In genomic region chr18:68121308-68121707, GRCh38 we compare ENCODE assay signal across 35 cellular contexts.
A peak's percentile ranks its signal among the peaks of the same experiment; 100 is the strongest.
DNase-seq lines count a peak whose midpoint lies in the region; ATAC-seq and TF ChIP-seq lines count a peak whose summit lies in the region.
"Had no signal": no experiment of that assay in that cellular context is flagged by ENCODE, and none has a peak within 500 bp of the region (broad histone marks: within the 10 kb centered on the region; RNA-seq: fewer than 3 reads in every experiment).

No MANE protein-coding gene starts in this region.

- H3F3A ChIP-seq in GM23338 (replicated peaks; ENCODE audit: low read depth), result no peaks in the 10 kb centered on the region
- H3F3A ChIP-seq in PC-3 (ENCODE audit: low read length, unreplicated experiment), result no peaks in the 10 kb centered on the region

- intact Hi-C loops in PC-3 (cut with micrococcal nuclease), result loop anchor here (5.0 kb wide), 1 partner anchor 141 kb away; no protein-coding TSS in a partner anchor

- no peak overlapping the region for H3K4me3 ChIP-seq in GM23338
- H3K4me3 ChIP-seq in PC-3 (ENCODE audit: low read length), result no peak overlapping the region
- no peak overlapping the region for H3K4me3 ChIP-seq in mesendoderm (ENCODE audit: low read length)
- H3K4me3 ChIP-seq: A549, coronary artery, esophagus muscularis mucosa, gastrocnemius medialis, GM23248, hepatocyte, left ventricle myocardium inferior, sigmoid colon, SJSA1, transverse colon had no signal

- H3K9me3 ChIP-seq in PC-3 (ENCODE audit: low read length), result no peaks in the 10 kb centered on the region
- H3K9me3 ChIP-seq: A549, esophagus muscularis mucosa, gastrocnemius medialis, left ventricle myocardium inferior, neutrophil, sigmoid colon, transverse colon had no signal

- no peaks in the 10 kb centered on the region for H3K27me3 ChIP-seq in GM23338 (ENCODE audit: insufficient read depth)
- H3K27me3 ChIP-seq in PC-3 (ENCODE audit: low read length), result no peaks in the 10 kb centered on the region
- H3K27me3 ChIP-seq in mesendoderm (ENCODE audit: insufficient read depth, low read length, poor library complexity), result no peaks in the 10 kb centered on the region
- H3K27me3 ChIP-seq: esophagus muscularis mucosa, gastrocnemius medialis, hepatocyte, neutrophil, sigmoid colon, SJSA1, transverse colon had no signal

- no peak overlapping the region for H3K4me3 Mint-ChIP-seq in GM23338
- H3K4me3 Mint-ChIP-seq: activated naive CD8-positive, alpha-beta T cell treated with anti-CD3 and anti-CD28 coated beads for 36 hours; activated T-cell treated with anti-CD3 and anti-CD28 coated beads, Interleukin-2, amount 50 U/mL, for 4 hours; CD4-positive, alpha-beta memory T cell had no signal

- H3K79me1 ChIP-seq in mesendoderm (ENCODE audit: low read length), result no peaks in the 10 kb centered on the region

- no peaks in the 10 kb centered on the region for H3K36me3 ChIP-seq in GM23338 (ENCODE audit: insufficient read depth)
- H3K36me3 ChIP-seq in PC-3 (ENCODE audit: low read depth, low read length), result no peaks in the 10 kb centered on the region
- no peaks in the 10 kb centered on the region for H3K36me3 ChIP-seq in mesendoderm (ENCODE audit: control insufficient read depth, insufficient read depth, low read length)
- H3K36me3 ChIP-seq: esophagus muscularis mucosa, gastrocnemius medialis, left ventricle myocardium inferior, neutrophil, sigmoid colon, SJSA1, transverse colon had no signal

- no peaks in the 10 kb centered on the region for H3K36me3 Mint-ChIP-seq in GM23338 (ENCODE audit: low read depth)
- H3K36me3 Mint-ChIP-seq: activated naive CD8-positive, alpha-beta T cell treated with anti-CD3 and anti-CD28 coated beads for 36 hours; CD4-positive, alpha-beta memory T cell had no signal

- peak; percentile 19 for DNase-seq in GM23338 (ENCODE audit: low spot score)
- DNase-seq in PC-3, result peak; percentile 79
- DNase-seq in epithelial cell of prostate (ENCODE audit: low read depth, low spot score), result no peak
- DNase-seq in mesendoderm, result peak; percentile 8
- no peak for DNase-seq in hypothalamus (lab: John Stamatoyannopoulos, UW)
- DNase-seq in HPDE6-E6E7 (ENCODE audit: extremely low spot score), result no peak
- DNase-seq in hepatic stellate cell (ENCODE audit: low spot score), result no peak
- no peak for DNase-seq in GM10248 (ENCODE audit: extremely low spot score)
- DNase-seq: activated CD4-positive, alpha-beta T cell treated with anti-CD3 and anti-CD28 coated beads, Interleukin-2, amount 50 U/mL, for 1 hour; activated CD4-positive, CD25-positive, alpha-beta regulatory T cell; activated gamma-delta T cell; activated naive CD8-positive, alpha-beta T cell treated with anti-CD3 and anti-CD28 coated beads for 36 hours; activated T-cell treated with anti-CD3 and anti-CD28 coated beads, Interleukin-2, amount 50 U/mL, for 4 hours; AML-193; caudate nucleus; CD4-positive, alpha-beta memory T cell; gastrocnemius medialis; Karpas-422; left ventricle myocardium inferior; mesenchymal stem cell; NCI-H1417; NCI-H2081; NCI-H2227 treated with DMSO at 0.1 percent for 48 hours; NCI-H526; sigmoid colon; stimulated activated CD4-positive, alpha-beta T cell treated with anti-CD3 and anti-CD28 coated beads, Interleukin-4, amount 100 ng/mL, for 4 hours; transverse colon had no signal

- ATAC-seq in GM23338 (peak; percentile 43; the same call in 2 of the 3 replicates), PC-3 (peak; percentile 86)
- ATAC-seq: A549; activated T-cell treated with anti-CD3 and anti-CD28 coated beads, Interleukin-2, amount 50 U/mL, for 4 hours; gastrocnemius medialis had no signal

- no TSS peak for BruUV-seq in PC-3 (replicated peaks; lab: Mats Ljungman, UMichigan)

- H3K27ac ChIP-seq in GM23338 (ENCODE audit: low read depth) (no peak overlapping the region), PC-3 (ENCODE audit: low read length) (peak overlapping the region; percentile 70), epithelial cell of prostate (peak overlapping the region; percentile 21), mesendoderm (ENCODE audit: low read depth, low read length) (no peak overlapping the region)
- H3K27ac ChIP-seq: A549, coronary artery, esophagus muscularis mucosa, gastrocnemius medialis, GM23248, hepatocyte, left ventricle myocardium inferior, neutrophil, sigmoid colon, SJSA1, transverse colon had no signal

- no peak overlapping the region for H4K8ac ChIP-seq in mesendoderm (ENCODE audit: low read depth, low read length)

- H3K79me2 ChIP-seq in GM23338 (replicated peaks; ENCODE audit: insufficient read depth) (no peaks in the 10 kb centered on the region), PC-3 (ENCODE audit: low read length) (no peaks in the 10 kb centered on the region), mesendoderm (ENCODE audit: control insufficient read depth, insufficient read depth, low read length) (no peaks in the 10 kb centered on the region)
- H3K79me2 ChIP-seq: hepatocyte had no signal

- H4K20me1 ChIP-seq in GM23338 (replicated peaks; ENCODE audit: insufficient read depth) (no peaks in the 10 kb centered on the region), PC-3 (ENCODE audit: low read length) (no peaks in the 10 kb centered on the region)

- H3K4me1 ChIP-seq in GM23338 (ENCODE audit: insufficient read depth), result no peaks in the 10 kb centered on the region
- peaks cover 27% of the 10 kb centered on the region for H3K4me1 ChIP-seq in PC-3 (ENCODE audit: insufficient read depth, low read length)
- H3K4me1 ChIP-seq in mesendoderm (ENCODE audit: control insufficient read depth, low read depth, low read length), result no peaks in the 10 kb centered on the region
- H3K4me1 ChIP-seq: A549, esophagus muscularis mucosa, gastrocnemius medialis, left ventricle myocardium inferior, sigmoid colon, SJSA1, transverse colon had no signal

- CTCF ChIA-PET in PC-3 (lab: Charles Lee) (no interaction called here), GM10248 (lab: Yijun Ruan, JAX) (interaction anchor here (1.2 kb wide), 1 partner anchor 18 kb away, joined by 3 read pairs; no protein-coding TSS in a partner anchor)

- no peak overlapping the region for H2BK120ac ChIP-seq in mesendoderm (ENCODE audit: low read depth, low read length)

- H3K56ac ChIP-seq in mesendoderm (ENCODE audit: low read length), result no peak overlapping the region

- no peaks in the 10 kb centered on the region for H3K4me1 Mint-ChIP-seq in GM23338
- H3K4me1 Mint-ChIP-seq: activated naive CD8-positive, alpha-beta T cell treated with anti-CD3 and anti-CD28 coated beads for 36 hours; CD4-positive, alpha-beta memory T cell had no signal

- H2AFZ ChIP-seq in GM23338 (no peak overlapping the region), PC-3 (ENCODE audit: low read length) (peak overlapping the region; percentile 35; the same call in 1 of the 2 replicates)
- H2AFZ ChIP-seq: GM23248, hepatocyte had no signal

- no peak overlapping the region for H3K27ac Mint-ChIP-seq in GM23338
- H3K27ac Mint-ChIP-seq: activated naive CD8-positive, alpha-beta T cell treated with anti-CD3 and anti-CD28 coated beads for 36 hours; CD4-positive, alpha-beta memory T cell; progenitor cell of endocrine pancreas had no signal

- 0 out of 2 replicates have a peak overlapping the region, but pooled peaks have one; percentile 15 for H3K9ac ChIP-seq in PC-3 (ENCODE audit: low read length)
- H3K9ac ChIP-seq in mesendoderm (ENCODE audit: low read length), result no peak overlapping the region
- H3K9ac ChIP-seq: GM23248 had no signal

- no peak overlapping the region for H3K23ac ChIP-seq in mesendoderm (ENCODE audit: low read length)

- POLR2A ChIA-PET in PC-3 (lab: Charles Lee; ENCODE audit: unreplicated experiment) (no interaction called here), GM10248 (lab: Yijun Ruan, JAX) (no interaction called here)

- no peak overlapping the region for H3K4ac ChIP-seq in mesendoderm (ENCODE audit: low read depth, low read length)

- no peak overlapping the region for H3K18ac ChIP-seq in mesendoderm (ENCODE audit: low read length)

- no CpG with 5 or more reads among the region's 5 CpGs for WGBS in mesendoderm (ENCODE audit: extremely low coverage, insufficient coverage, low lambda C conversion rate)

- no peak overlapping the region for H4K5ac ChIP-seq in mesendoderm (ENCODE audit: low read length)

- no peak overlapping the region for H3K4me2 ChIP-seq in GM23338
- peak overlapping the region; percentile 36 for H3K4me2 ChIP-seq in PC-3 (ENCODE audit: low read length)
- H3K4me2 ChIP-seq in mesendoderm (ENCODE audit: low read length), result no peak overlapping the region
- H3K4me2 ChIP-seq: A549, hepatocyte had no signal

- H2BK5ac ChIP-seq in mesendoderm (ENCODE audit: low read length), result no peak overlapping the region

- TF ChIP-seq CTCF in GM23338 (conservative IDR thresholded peaks at IDR 0.05; ENCODE audit: low read depth in 2 of 2) (no peak), PC-3 (conservative IDR thresholded peaks at IDR 0.05; ENCODE audit: low read depth, low read length) (peak; percentile 17; the same call in 1 of the 2 replicates), GM10248 (IDR thresholded peaks at IDR 0.05; ENCODE audit: control extremely low read depth, extremely low read depth, low read depth, missing control alignments) (no peak)

- H2AK5ac ChIP-seq in mesendoderm (ENCODE audit: low read length), result no peak overlapping the region

- no peaks in the 10 kb centered on the region for H3K9me2 ChIP-seq in GM23338 (ENCODE audit: insufficient read depth)
- H3K9me2 ChIP-seq in PC-3 (replicated peaks; ENCODE audit: low read length), result no peaks in the 10 kb centered on the region

- no peaks in the 10 kb centered on the region for H3K9me3 Mint-ChIP-seq in GM23338
- H3K9me3 Mint-ChIP-seq: activated naive CD8-positive, alpha-beta T cell treated with anti-CD3 and anti-CD28 coated beads for 36 hours; activated T-cell treated with anti-CD3 and anti-CD28 coated beads, Interleukin-2, amount 50 U/mL, for 4 hours had no signal

- H3K27me3 Mint-ChIP-seq in GM23338 (ENCODE audit: insufficient read depth, low read depth, poor library complexity), result no peaks in the 10 kb centered on the region
- H3K27me3 Mint-ChIP-seq: CD4-positive, alpha-beta memory T cell; progenitor cell of endocrine pancreas had no signal

- H2BK15ac ChIP-seq in mesendoderm (replicated peaks; ENCODE audit: low read depth), result no peak overlapping the region

TF ChIP-seq in GM23338, 12 proteins besides CTCF, POLR2A, EP300 and RAD21 (continues in another document):
- no peak for TF ChIP-seq EZH2phosphoT487 (IDR thresholded peaks at IDR 0.05; ENCODE audit: unreplicated experiment)
- no peak for TF ChIP-seq ETS1 (IDR thresholded peaks at IDR 0.05)
- no peak for TF ChIP-seq NANOG (IDR thresholded peaks at IDR 0.05; ENCODE audit: borderline replicate concordance)
- TF ChIP-seq POLR2AphosphoS5 (IDR thresholded peaks at IDR 0.05; ENCODE audit: low read depth), result no peak
- no peak for TF ChIP-seq CREB1 (CRISPR knock-in tag; IDR thresholded peaks at IDR 0.05; ENCODE audit: low read depth)

Comparison
In these comparisons a context has a peak if more than half of its experiments do, and no peak if none do; other contexts are left out.
1. DNase-seq: peak in GM23338 (single experiment), PC-3 (single experiment) and mesendoderm (single experiment); none in epithelial cell of prostate (single experiment), hypothalamus (0 of 51), HPDE6-E6E7 (single experiment), hepatic stellate cell (single experiment) and GM10248 (single experiment).
2. H3K27ac ChIP-seq: peak in PC-3 (single experiment) and epithelial cell of prostate (single experiment); none in GM23338 (single experiment) and mesendoderm (single experiment).